In the genomic region with DNA sequence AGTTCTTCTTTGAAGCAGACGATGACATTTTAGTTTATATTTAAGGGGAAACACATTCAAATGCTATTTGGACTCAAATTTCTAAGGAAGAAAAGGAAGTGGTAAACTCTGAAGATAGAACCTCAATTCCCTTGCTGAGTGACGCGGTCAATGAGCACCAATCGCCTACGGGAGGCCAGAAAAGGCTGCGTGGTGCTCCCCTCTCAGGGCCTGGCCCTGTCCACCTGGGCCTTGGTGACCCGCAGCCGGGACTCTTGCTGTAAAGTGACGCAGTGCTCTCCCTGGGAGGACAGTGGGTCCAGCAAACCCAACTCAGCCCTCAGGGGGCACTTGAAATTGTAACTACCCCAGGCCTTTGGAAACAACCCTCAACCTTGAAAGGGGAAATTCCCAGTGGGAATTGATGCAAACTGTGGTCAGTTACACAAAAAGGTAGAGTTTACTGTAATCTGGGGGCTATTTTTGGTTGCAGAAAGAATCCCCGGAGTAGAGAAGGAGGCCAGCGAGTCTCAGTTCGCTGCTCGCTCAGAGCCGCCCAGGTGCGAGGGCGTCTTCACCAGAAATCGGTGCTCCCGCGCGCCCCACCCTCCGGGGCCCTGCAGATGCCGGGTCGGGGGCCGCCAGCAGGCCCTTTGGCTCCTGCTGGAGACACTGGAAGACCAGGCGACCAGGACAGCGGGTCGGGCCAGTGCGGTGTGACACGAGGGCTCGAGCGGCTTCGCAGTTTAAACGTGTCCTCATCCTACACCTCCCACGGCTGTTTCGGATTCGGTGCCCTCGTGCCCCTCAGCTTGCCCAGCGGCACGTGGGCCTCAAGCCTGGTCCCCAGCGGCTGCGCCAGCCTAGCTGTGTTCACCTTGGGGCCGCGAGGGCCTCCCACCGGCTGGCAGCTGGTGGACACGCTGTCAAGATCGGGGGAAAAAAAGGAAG, we compare ENCODE assay signal across 9 cellular contexts. TPM values are rescaled to one million over a fixed set of nuclear protein-coding genes. Genes with fewer than 3 reads are reported as not detected.
DNase-seq lines count a peak whose midpoint lies in the region; ATAC-seq lines count a peak whose summit lies in the region.
"Had no signal": no experiment of that assay in that cellular context is flagged by ENCODE, and none has a peak within 500 bp of the region (broad histone marks: within the 10 kb centered on the region; RNA-seq: fewer than 3 reads in every experiment).

No MANE protein-coding gene starts in this region.

- H3K27ac ChIP-seq in neuronal stem cell (replicated peaks; ENCODE audit: low read length) = no peak overlapping the region
- H3K27ac ChIP-seq: parathyroid adenoma had no signal

- peak overlapping the region; percentile 57 for H3K23ac ChIP-seq in neuronal stem cell (ENCODE audit: low read depth, low read length, poor library complexity)

- peak overlapping the region; percentile 87 for H3K18ac ChIP-seq in neuronal stem cell (ENCODE audit: low read length)

- peaks cover 23% of the 10 kb centered on the region for H3K4me1 Mint-ChIP-seq in T-helper 1 cell treated with Interleukin-12 subunit alpha and Interleukin-12 subunit beta and Interleukin-4 antibody, amounts not matched to agents 30 μg/mL and 1 μg/mL, for 36 hours (ENCODE audit: low read depth)
- H3K4me1 Mint-ChIP-seq in activated naive CD8-positive, alpha-beta T cell treated with anti-CD3 and anti-CD28 coated beads for 36 hours = peaks cover 20% of the 10 kb centered on the region

- H3K9me3 ChIP-seq in neuronal stem cell (replicated peaks in 1 of 2; ENCODE audit: control insufficient read depth in 2 of 2, insufficient read depth in 1 of 2, low read depth in 1 of 2, low read length in 2 of 2) = no peaks in the 10 kb centered on the region

- H3K14ac ChIP-seq in neuronal stem cell (ENCODE audit: low read length) = no peak overlapping the region

- H3K4me1 ChIP-seq in neuronal stem cell (ENCODE audit: control insufficient read depth in 2 of 2, insufficient read depth in 1 of 2, low read depth in 1 of 2, low read length in 2 of 2) = peaks cover 17 to 25% of the 10 kb centered on the region in 2 donors
- H3K4me1 ChIP-seq: parathyroid adenoma had no signal

- peak overlapping the region; percentile 99 for H2AFZ ChIP-seq in neuronal stem cell (ENCODE audit: low read length)

- ATAC-seq in HG02973 (IDR thresholded peaks at IDR 0.05; ENCODE audit: unreplicated experiment) = peak; percentile 27

- peak overlapping the region; percentile 81 for H3K9ac ChIP-seq in neuronal stem cell (ENCODE audit: low read depth, low read length, poor library complexity)
- H3K9ac ChIP-seq: parathyroid adenoma had no signal

- no CpG with 5 or more reads among the region's 46 CpGs for WGBS in neuronal stem cell (ENCODE audit: extremely low coverage in 2 of 2, insufficient read length in 2 of 2, insufficient replicate concordance in 1 of 2), 2 donors

- H3K4me2 ChIP-seq in neuronal stem cell (ENCODE audit: insufficient read depth, low read length, poor library complexity, severe bottlenecking) = peak overlapping the region; percentile 96

- H2BK15ac ChIP-seq in neuronal stem cell (ENCODE audit: low read length) = peak overlapping the region; percentile 74

- peaks cover 40% of the 10 kb centered on the region for H3K27me3 Mint-ChIP-seq in T-helper 1 cell treated with Interleukin-12 subunit alpha and Interleukin-12 subunit beta and Interleukin-4 antibody, amounts not matched to agents 30 μg/mL and 1 μg/mL, for 36 hours (ENCODE audit: low read depth)
- H3K27me3 Mint-ChIP-seq in activated naive CD8-positive, alpha-beta T cell treated with anti-CD3 and anti-CD28 coated beads for 36 hours = peaks cover 23% of the 10 kb centered on the region

- H3K27me3 ChIP-seq in neuronal stem cell (ENCODE audit: control insufficient read depth in 3 of 3, insufficient read depth in 3 of 3, low read depth in 1 of 3, low read length in 3 of 3) = peaks cover 15 to 75% (median 37%) of the 10 kb centered on the region in 3 experiments

- H3K27ac Mint-ChIP-seq in T-helper 1 cell treated with Interleukin-12 subunit alpha and Interleukin-12 subunit beta and Interleukin-4 antibody, amounts not matched to agents 30 μg/mL and 1 μg/mL, for 36 hours = peak overlapping the region; percentile 52
- H3K27ac Mint-ChIP-seq in activated naive CD8-positive, alpha-beta T cell treated with anti-CD3 and anti-CD28 coated beads for 36 hours = no peak overlapping the region

- no peak overlapping the region for H2BK12ac ChIP-seq in neuronal stem cell (ENCODE audit: low read length)

- H3K9me3 Mint-ChIP-seq in T-helper 1 cell treated with Interleukin-12 subunit alpha and Interleukin-12 subunit beta and Interleukin-4 antibody, amounts not matched to agents 30 μg/mL and 1 μg/mL, for 36 hours = no peaks in the 10 kb centered on the region
- no peaks in the 10 kb centered on the region for H3K9me3 Mint-ChIP-seq in activated naive CD8-positive, alpha-beta T cell treated with anti-CD3 and anti-CD28 coated beads for 36 hours

- H3K4me3 ChIP-seq in neuronal stem cell (ENCODE audit: low read length in 2 of 2) = peak overlapping the region in 1 of 2 donors; percentile 80

- no peaks in the 10 kb centered on the region for H3K79me1 ChIP-seq in neuronal stem cell (ENCODE audit: low read depth, low read length)

- H2BK5ac ChIP-seq in neuronal stem cell (ENCODE audit: low read length) = peak overlapping the region; percentile 88

- H2BK120ac ChIP-seq in neuronal stem cell (ENCODE audit: low read depth, low read length) = peak overlapping the region; percentile 38

- H4K8ac ChIP-seq in neuronal stem cell (ENCODE audit: low read depth, low read length) = no peak overlapping the region

- DNase-seq in T-helper 1 cell (no peak), neuronal stem cell (ENCODE audit: low spot score) (no peak), NCI-H526 treated with DMSO at 0.1 percent for 48 hours (lab: John Stamatoyannopoulos, UW) (no peak), NCI-H82 (lab: John Stamatoyannopoulos, UW) (no peak), NCI-H2107 (lab: John Stamatoyannopoulos, UW) (no peak)
- DNase-seq in activated naive CD8-positive, alpha-beta T cell treated with anti-CD3 and anti-CD28 coated beads for 36 hours = no peak

- H3K36me3 Mint-ChIP-seq in T-helper 1 cell treated with Interleukin-12 subunit alpha and Interleukin-12 subunit beta and Interleukin-4 antibody, amounts not matched to agents 30 μg/mL and 1 μg/mL, for 36 hours (ENCODE audit: low read depth) = peaks cover under 1% of the 10 kb centered on the region
- peaks cover 4% of the 10 kb centered on the region for H3K36me3 Mint-ChIP-seq in activated naive CD8-positive, alpha-beta T cell treated with anti-CD3 and anti-CD28 coated beads for 36 hours

- H3K4me3 Mint-ChIP-seq in T-helper 1 cell treated with Interleukin-12 subunit alpha and Interleukin-12 subunit beta and Interleukin-4 antibody, amounts not matched to agents 30 μg/mL and 1 μg/mL, for 36 hours = peak overlapping the region; percentile 51
- peak overlapping the region; percentile 34 for H3K4me3 Mint-ChIP-seq in activated naive CD8-positive, alpha-beta T cell treated with anti-CD3 and anti-CD28 coated beads for 36 hours

- H2AK5ac ChIP-seq in neuronal stem cell (ENCODE audit: low read depth, low read length) = peak overlapping the region; percentile 81

- no peak overlapping the region for H3K4ac ChIP-seq in neuronal stem cell (ENCODE audit: low read length)

- H4K91ac ChIP-seq in neuronal stem cell (ENCODE audit: low read depth, low read length, poor library complexity) = no peak overlapping the region

- no peaks in the 10 kb centered on the region for H3K36me3 ChIP-seq in neuronal stem cell (replicated peaks in 1 of 2; ENCODE audit: control insufficient read depth in 2 of 2, insufficient read depth in 2 of 2, low read length in 2 of 2)

RNA-seq across cellular contexts. Expression of gene ANKRD33B, which starts 1.4 kb away (rescaled TPM):
- total RNA-seq in activated naive CD8-positive, alpha-beta T cell treated with anti-CD3 and anti-CD28 coated beads for 36 hours = 10 to 100 TPM in 1 of 2 experiments, 1 to 10 TPM in 1; 9.8 to 10.2 TPM
- 4.1 TPM for polyA plus RNA-seq in neuronal stem cell (2013, experiment 1 of 2)
- 4.5 TPM for polyA plus RNA-seq in neuronal stem cell (2013, experiment 2 of 2)
